In the genomic region with DNA sequence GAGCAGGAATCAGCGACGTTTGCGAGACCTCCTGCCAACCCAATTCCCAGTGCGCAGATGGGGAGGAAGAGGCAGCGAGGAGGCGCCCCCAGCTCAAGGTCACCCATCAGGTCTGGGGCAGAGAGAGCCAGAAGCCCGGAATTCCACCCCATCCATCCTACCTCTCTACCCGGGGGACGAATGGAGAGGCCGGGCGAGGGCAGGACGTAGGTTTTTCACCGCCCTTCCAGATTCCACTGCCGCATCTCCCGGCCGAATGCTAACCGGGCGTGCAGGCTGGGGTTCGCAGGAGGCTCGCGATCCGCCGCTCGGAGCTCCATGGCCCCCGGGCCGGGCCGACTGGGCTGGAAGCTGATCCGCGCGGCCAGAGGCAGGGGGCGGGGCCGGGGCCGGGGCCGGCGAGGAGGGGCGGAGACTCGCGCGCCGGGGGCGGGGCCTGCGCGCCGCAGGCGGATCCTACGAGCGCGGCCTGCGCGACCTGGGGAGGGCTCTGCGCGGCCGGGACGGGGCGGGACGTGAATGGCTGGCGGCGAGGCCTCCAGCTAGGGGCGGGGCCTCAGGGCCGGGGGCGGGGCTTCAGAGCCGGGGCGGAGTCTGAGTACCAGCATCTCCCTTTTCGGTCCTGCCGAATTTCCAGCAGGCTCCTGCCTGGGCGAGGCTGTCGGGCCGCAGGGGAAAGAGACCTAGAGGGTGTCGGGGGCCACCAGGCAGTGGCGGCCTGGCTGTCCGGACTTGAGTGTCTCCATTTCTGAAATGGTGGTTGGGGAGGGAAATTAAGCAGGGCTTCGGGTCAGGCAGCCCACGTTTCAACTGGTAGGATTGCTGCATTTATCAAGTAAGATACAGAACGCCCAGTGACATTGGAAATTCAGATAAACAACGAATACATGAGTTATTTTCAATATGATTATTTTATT, we compare ENCODE assay signal across 8 cellular contexts. TPM values are rescaled to one million over a fixed set of nuclear protein-coding genes. Genes with fewer than 3 reads are reported as not detected.
A peak's percentile ranks its signal among the peaks of the same experiment; 100 is the strongest.
DNase-seq lines count a peak whose midpoint lies in the region; ATAC-seq and TF ChIP-seq lines count a peak whose summit lies in the region.

A gene with protein sequence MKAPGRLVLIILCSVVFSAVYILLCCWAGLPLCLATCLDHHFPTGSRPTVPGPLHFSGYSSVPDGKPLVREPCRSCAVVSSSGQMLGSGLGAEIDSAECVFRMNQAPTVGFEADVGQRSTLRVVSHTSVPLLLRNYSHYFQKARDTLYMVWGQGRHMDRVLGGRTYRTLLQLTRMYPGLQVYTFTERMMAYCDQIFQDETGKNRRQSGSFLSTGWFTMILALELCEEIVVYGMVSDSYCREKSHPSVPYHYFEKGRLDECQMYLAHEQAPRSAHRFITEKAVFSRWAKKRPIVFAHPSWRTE (minus strand): TSS at position 377 of the 917 bp plus-strand sequence. CDS start 622 bp downstream, outside the sequence.

- peak; percentile 81 for TF ChIP-seq POLR2A in GM19099 (IDR thresholded peaks at IDR 0.05; ENCODE audit: extremely low read depth, insufficient read length, low read depth)

- ATAC-seq in HG03378 (IDR thresholded peaks at IDR 0.05; ENCODE audit: unreplicated experiment) (peak; percentile 38), left lobe of liver (peak; percentile 92)

- TF ChIP-seq CTCF in AG09319 (IDR thresholded peaks at IDR 0.05; ENCODE audit: low read depth, low read length) = no peak

- DNase-seq in AG09319 (ENCODE audit: extremely low read depth, low read depth) = peak; percentile 82
- peak; percentile 44 for DNase-seq in NCI-H526 treated with DMSO at 0.1 percent for 48 hours (lab: John Stamatoyannopoulos, UW)
- DNase-seq in activated CD4-positive, alpha-beta T cell treated with anti-CD3 and anti-CD28 coated beads, Interleukin-2, amount 50 U/mL, for 1 hour = peak; percentile 95
- DNase-seq in cortex of kidney (lab: John Stamatoyannopoulos, UW) = peak; percentile 42
- peak; percentile 96 for DNase-seq in left lobe of liver (ENCODE audit: low spot score)
- peak; percentile 97 for DNase-seq in stimulated activated CD4-positive, alpha-beta T cell treated with anti-CD3 and anti-CD28 coated beads, Interleukin-2, amount 100 ng/mL, for 24 hours

RNA-seq across cellular contexts. Expression of the gene that starts here (rescaled TPM):
- 5.9 TPM for total RNA-seq in left lobe of liver

Comparison
In these comparisons a context has a peak if more than half of its experiments do, and no peak if none do; other contexts are left out.
1. Peak in every context shown above with its lines: DNase-seq and ATAC-seq.
2. DNase-seq: peak in every context shown above with its lines; median percentile 97 in stimulated activated CD4-positive, alpha-beta T cell treated with anti-CD3 and anti-CD28 coated beads, Interleukin-2, amount 100 ng/mL, for 24 hours; 96 in left lobe of liver; 95 in activated CD4-positive, alpha-beta T cell treated with anti-CD3 and anti-CD28 coated beads, Interleukin-2, amount 50 U/mL, for 1 hour; 82 in AG09319; 44 in NCI-H526 treated with DMSO at 0.1 percent for 48 hours; 42 in cortex of kidney.